16 cellular contexts compared by ENCODE assay signal in the genomic region with DNA sequence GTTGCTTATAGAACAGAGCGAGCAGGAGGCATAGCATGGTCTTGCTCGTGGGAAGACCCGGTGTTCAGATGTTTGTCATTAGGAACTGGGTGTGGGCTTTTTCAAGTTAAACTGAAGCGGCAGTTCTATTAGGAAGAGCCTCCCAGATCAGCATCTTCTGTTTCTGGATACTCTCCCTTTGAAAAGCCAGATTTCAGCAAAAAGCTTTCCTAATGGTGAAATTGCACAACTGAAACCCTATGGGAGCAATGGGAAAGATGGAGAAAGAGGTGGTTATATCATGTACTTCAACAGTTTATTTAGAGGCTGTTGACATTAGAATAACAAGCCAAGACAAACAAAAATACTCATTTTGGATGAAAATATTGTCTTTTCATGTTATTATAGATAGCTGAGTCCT. TPM values are rescaled to one million over a fixed set of nuclear protein-coding genes. Genes with fewer than 3 reads are reported as not detected.
"Had no signal": no experiment of that assay in that cellular context is flagged by ENCODE, and none has a peak within 500 bp of the region (broad histone marks: within the 10 kb centered on the region; RNA-seq: fewer than 3 reads in every experiment).

No MANE protein-coding gene starts in this region.

RNA-seq across cellular contexts. Expression of a gene that starts 12.4 kb away (rescaled TPM):
- total RNA-seq: activated CD4-positive, alpha-beta memory T cell treated with anti-CD3 and anti-CD28 coated beads, Interleukin-2, amount 10 ng/mL, durations not matched to agents 7 days and 5 days; activated CD4-positive, alpha-beta T cell treated with anti-CD3 and anti-CD28 coated beads, Interleukin-2, amount 10 ng/mL, durations not matched to agents 7 days and 5 days; activated naive CD4-positive, alpha-beta T cell treated with anti-CD3 and anti-CD28 coated beads, Interleukin-2, amount 50 U/mL, for 72 hours; activated naive CD8-positive, alpha-beta T cell treated with anti-CD3 and anti-CD28 coated beads, Interleukin-2, amount 10 ng/mL, durations not matched to agents 7 days and 5 days; activated T-cell treated with anti-CD3 and anti-CD28 coated beads, Interleukin-2, amount 50 U/mL, for 72 hours; epithelial cell of proximal tubule; T-helper 2 cell treated with Interferon-gamma antibody and Interleukin-4, amounts not matched to agents 100 ng/mL and 5 ng/mL, for 36 hours had no signal

RNA-seq across cellular contexts. Expression of a gene that starts 41.3 kb away (rescaled TPM):
- total RNA-seq: activated CD4-positive, alpha-beta memory T cell treated with anti-CD3 and anti-CD28 coated beads, Interleukin-2, amount 10 ng/mL, durations not matched to agents 7 days and 5 days; activated naive CD8-positive, alpha-beta T cell treated with anti-CD3 and anti-CD28 coated beads, Interleukin-2, amount 10 ng/mL, durations not matched to agents 7 days and 5 days; activated T-cell treated with anti-CD3 and anti-CD28 coated beads, Interleukin-2, amount 50 U/mL, for 72 hours; bronchial epithelial cell; cardiac septum; cerebellum; epithelial cell of proximal tubule; esophagus mucosa; frontal cortex; glomerular endothelial cell; T-helper 2 cell treated with Interferon-gamma antibody and Interleukin-4, amounts not matched to agents 100 ng/mL and 5 ng/mL, for 36 hours; WTC11 had no signal
- polyA plus RNA-seq: adipose tissue, fibroblast of lung had no signal
